In the genomic region with DNA sequence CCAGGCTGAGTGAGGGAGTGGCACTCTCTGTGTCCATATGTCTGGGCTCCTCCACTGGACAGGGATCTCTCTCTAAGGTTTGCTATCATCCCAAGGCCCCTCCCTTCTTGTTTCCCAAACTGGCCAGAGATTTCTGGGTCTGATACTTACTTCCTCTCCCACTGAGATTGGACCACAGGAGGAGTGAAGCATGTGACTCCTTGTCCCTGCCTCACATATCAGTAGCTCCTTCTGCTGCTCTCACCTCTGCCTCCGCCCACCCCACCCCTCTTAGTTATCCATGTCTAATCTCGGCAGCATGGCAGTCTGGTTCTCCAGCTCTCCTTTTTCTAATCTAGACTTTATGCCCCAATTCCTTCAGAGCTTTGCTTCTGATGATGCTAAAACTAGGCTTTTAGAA, we compare ENCODE assay signal across 23 cellular contexts.
"Had no signal": no experiment of that assay in that cellular context is flagged by ENCODE, and none has a peak within 500 bp of the region (broad histone marks: within the 10 kb centered on the region; RNA-seq: fewer than 3 reads in every experiment).

No MANE protein-coding gene starts in this region.

- H3K9me3 ChIP-seq: left ventricle myocardium inferior, mucosa of descending colon, ovary, right atrium auricular region, right lobe of liver, tibial nerve, uterus had no signal

- H3K36me3 Mint-ChIP-seq: natural killer cell treated with Interleukin-12 subunit alpha and Interleukin-12 subunit beta and Interleukin-15 and Interleukin-18, amount 100 ng/mL, for 72 hours; stimulated activated memory B cell treated with anti-CD40 and anti-IgM and Interleukin-4, amounts not matched to agents 10 μg/mL and 1 μg/mL and 100 μg/mL, for 72 hours; type B pancreatic cell had no signal

- H3K36me3 ChIP-seq: left ventricle myocardium inferior, ovary, right atrium auricular region, right lobe of liver, tibial nerve, uterus had no signal

- H3K27ac Mint-ChIP-seq: natural killer cell treated with Interleukin-12 subunit alpha and Interleukin-12 subunit beta and Interleukin-15 and Interleukin-18, amount 100 ng/mL, for 72 hours; progenitor cell of endocrine pancreas; stimulated activated memory B cell treated with anti-CD40 and anti-IgM and Interleukin-4, amounts not matched to agents 10 μg/mL and 1 μg/mL and 100 μg/mL, for 72 hours; stimulated activated naive CD8-positive, alpha-beta T cell treated with anti-CD3 and anti-CD28 coated beads, Interleukin-15, amount 100 ng/mL, for 72 hours; type B pancreatic cell had no signal

- H3K4me3 Mint-ChIP-seq: naive thymus-derived CD4-positive, alpha-beta T cell; natural killer cell treated with Interleukin-12 subunit alpha and Interleukin-12 subunit beta and Interleukin-15 and Interleukin-18, amount 100 ng/mL, for 72 hours; stimulated activated memory B cell treated with anti-CD40 and anti-IgM and Interleukin-4, amounts not matched to agents 10 μg/mL and 1 μg/mL and 100 μg/mL, for 72 hours; stimulated activated naive CD8-positive, alpha-beta T cell treated with anti-CD3 and anti-CD28 coated beads, Interleukin-15, amount 100 ng/mL, for 72 hours; type B pancreatic cell had no signal

- H3K4me1 ChIP-seq: left ventricle myocardium inferior, right atrium auricular region, right lobe of liver, tibial nerve, uterus had no signal

- H3K27me3 ChIP-seq: ovary, right atrium auricular region, right lobe of liver, uterus had no signal

- H3K4me2 ChIP-seq: smooth muscle cell had no signal

- H3K9me3 Mint-ChIP-seq: natural killer cell treated with Interleukin-12 subunit alpha and Interleukin-12 subunit beta and Interleukin-15 and Interleukin-18, amount 100 ng/mL, for 72 hours; stimulated activated memory B cell treated with anti-CD40 and anti-IgM and Interleukin-4, amounts not matched to agents 10 μg/mL and 1 μg/mL and 100 μg/mL, for 72 hours; stimulated activated naive CD8-positive, alpha-beta T cell treated with anti-CD3 and anti-CD28 coated beads, Interleukin-15, amount 100 ng/mL, for 72 hours; type B pancreatic cell had no signal

- H3K27ac ChIP-seq: left ventricle myocardium inferior, ovary, right atrium auricular region, right lobe of liver, tibial nerve, uterus had no signal

- DNase-seq: islet precursor cell; left ventricle myocardium inferior; midbrain; mucosa of descending colon; naive thymus-derived CD4-positive, alpha-beta T cell; ovary; right lobe of liver; stimulated activated CD4-positive, alpha-beta T cell treated with anti-CD3 and anti-CD28 coated beads, Interleukin-1b, Interleukin-23, amount 100 ng/mL, for 48 hours; stimulated activated CD4-positive, alpha-beta T cell treated with anti-CD3 and anti-CD28 coated beads, Interleukin-2, amount 100 ng/mL, for 48 hours; stimulated activated CD4-positive, alpha-beta T cell treated with anti-CD3 and anti-CD28 coated beads, Interleukin-4, amount 100 ng/mL, for 4 hours; stimulated activated CD8-positive, alpha-beta memory T cell treated with anti-CD3 and anti-CD28 coated beads, Interleukin-4, amount 100 ng/mL, for 48 hours; stimulated activated naive CD4-positive, alpha-beta T cell treated with Interleukin-2 at 50 U/mL for 16 hours; stimulated activated naive CD8-positive, alpha-beta T cell treated with anti-CD3 and anti-CD28 coated beads, Interleukin-15, amount 100 ng/mL, for 72 hours; substantia nigra; uterus had no signal

- H3K4me3 ChIP-seq: left ventricle myocardium inferior, lung, mucosa of descending colon, ovary, right atrium auricular region, right lobe of liver, smooth muscle cell, tibial nerve, uterus had no signal
